In the genomic region with DNA sequence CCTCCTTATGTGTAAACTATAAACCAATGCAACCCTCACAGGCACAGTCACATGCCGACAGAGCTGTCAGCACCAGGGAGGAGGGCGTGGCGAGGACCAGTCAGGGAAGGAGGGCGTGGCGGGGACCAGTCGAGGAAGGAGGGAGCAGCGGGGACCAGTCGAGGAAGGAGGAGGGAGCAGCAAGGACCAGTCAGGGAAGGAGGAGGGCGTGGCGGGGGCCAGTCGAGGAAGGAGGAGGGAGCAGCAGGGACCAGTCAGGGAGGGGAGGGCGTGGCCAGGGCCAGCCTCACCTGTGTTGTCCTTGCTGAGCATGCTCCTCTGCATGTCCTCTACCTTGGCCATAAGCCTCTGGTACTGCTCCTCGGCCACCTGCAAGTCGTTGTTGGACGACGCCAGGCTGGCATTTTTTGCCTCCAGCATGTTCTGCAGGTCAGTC, we compare ENCODE assay signal across 18 cellular contexts. TPM values are rescaled to one million over a fixed set of nuclear protein-coding genes. Genes with fewer than 3 reads are reported as not detected.
A peak's percentile ranks its signal among the peaks of the same experiment; 100 is the strongest.
DNase-seq lines count a peak whose midpoint lies in the region; ATAC-seq, FAIRE-seq and TF ChIP-seq lines count a peak whose summit lies in the region.
"Had no signal": no experiment of that assay in that cellular context is flagged by ENCODE, and none has a peak within 500 bp of the region (broad histone marks: within the 10 kb centered on the region; RNA-seq: fewer than 3 reads in every experiment).

No MANE protein-coding gene starts in this region.

- no peak for TF ChIP-seq POLR2A in gastroesophageal sphincter (IDR thresholded peaks at IDR 0.05)

- H3K4me3 ChIP-seq in pancreas (no peak overlapping the region), gastroesophageal sphincter (no peak overlapping the region)
- H3K4me3 ChIP-seq: lung, upper lobe of left lung had no signal

- peaks cover 50% of the 10 kb centered on the region for H3K36me3 Mint-ChIP-seq in mesothelial cell of epicardium
- H3K36me3 Mint-ChIP-seq: natural killer cell treated with Interleukin-12 subunit alpha and Interleukin-12 subunit beta and Interleukin-15 and Interleukin-18, amount 100 ng/mL, for 72 hours had no signal

- H3K36me3 ChIP-seq in pancreas = peaks cover 0 to 79% (median 21%) of the 10 kb centered on the region in 3 donors
- H3K36me3 ChIP-seq in gastroesophageal sphincter = peaks cover 0 to 97% of the 10 kb centered on the region in 2 donors

- H3K27ac Mint-ChIP-seq in mesothelial cell of epicardium = no peak overlapping the region
- H3K27ac Mint-ChIP-seq: activated T-helper 1 cell treated with anti-CD3 and anti-CD28 coated beads, Interleukin-12 subunit alpha, Interleukin-12 subunit beta, Interleukin-2, Interleukin-4 antibody, amounts not matched to agents 30 ng/mL and 10 ng/mL and 1 ng/mL, durations not matched to agents 14 hours and 24 hours and 36 hours; natural killer cell treated with Interleukin-12 subunit alpha and Interleukin-12 subunit beta and Interleukin-15 and Interleukin-18, amount 100 ng/mL, for 72 hours had no signal

- peak; percentile 70 for ATAC-seq in foreskin keratinocyte
- ATAC-seq in pancreas = peak in 3 of 4 donors; percentile 35 to 60 (median 49)
- no peak for ATAC-seq in gastroesophageal sphincter

- H3K4me3 Mint-ChIP-seq in mesothelial cell of epicardium = no peak overlapping the region
- H3K4me3 Mint-ChIP-seq: activated T-helper 1 cell treated with anti-CD3 and anti-CD28 coated beads, Interleukin-12 subunit alpha, Interleukin-12 subunit beta, Interleukin-2, Interleukin-4 antibody, amounts not matched to agents 30 ng/mL and 10 ng/mL and 1 ng/mL, durations not matched to agents 14 hours and 24 hours and 36 hours; natural killer cell treated with Interleukin-12 subunit alpha and Interleukin-12 subunit beta and Interleukin-15 and Interleukin-18, amount 100 ng/mL, for 72 hours had no signal

- no peak for TF ChIP-seq CTCF in RWPE1 (conservative IDR thresholded peaks at IDR 0.05; ENCODE audit: low read depth)
- TF ChIP-seq CTCF in foreskin keratinocyte (conservative IDR thresholded peaks at IDR 0.05) = no peak
- no peak for TF ChIP-seq CTCF in pancreas (IDR thresholded peaks at IDR 0.05)
- TF ChIP-seq CTCF in gastroesophageal sphincter (IDR thresholded peaks at IDR 0.05) = no peak
- TF ChIP-seq CTCF in mesothelial cell of epicardium (IDR thresholded peaks at IDR 0.05; ENCODE audit: unreplicated experiment) = no peak

- 77 to 91% methylated on average over 12 to 16 of the region's 16 CpGs for WGBS in pancreas, 2 donors
- 71 to 86% methylated on average over 7 to 10 of the region's 16 CpGs for WGBS in gastroesophageal sphincter (ENCODE audit: low coverage in 1 of 2), 2 donors

- TF ChIP-seq EP300 in gastroesophageal sphincter (IDR thresholded peaks at IDR 0.05) = no peak

- H3K27me3 ChIP-seq in foreskin keratinocyte = no peaks in the 10 kb centered on the region
- H3K27me3 ChIP-seq in pancreas = no peaks in the 10 kb centered on the region
- H3K27me3 ChIP-seq in gastroesophageal sphincter = no peaks in the 10 kb centered on the region
- H3K27me3 ChIP-seq: upper lobe of left lung had no signal

- CTCF ChIA-PET in RWPE1 (lab: Yijun Ruan, JAX) = no interaction called here

- peak; percentile 13 for DNase-seq in DMS53 (lab: John Stamatoyannopoulos, UW)
- DNase-seq in DMS53 treated with DMSO at 0.1 percent for 48 hours (lab: John Stamatoyannopoulos, UW; ENCODE audit: unreplicated experiment) = no peak
- DNase-seq in RWPE1 (ENCODE audit: low spot score) = peak; percentile 55
- peak; percentile 13 to 39 for DNase-seq in foreskin keratinocyte
- DNase-seq in pancreas = peak in 1 of 6 donors; percentile 57
- DNase-seq in mesothelial cell of epicardium (ENCODE audit: low spot score in 2 of 2, unreplicated experiment in 2 of 2) = no peak
- no peak for DNase-seq in MV-4-11 (lab: John Stamatoyannopoulos, UW)
- DNase-seq: 8988T; effector CD4-positive, alpha-beta T cell; NCI-H1105; stimulated activated CD4-positive, alpha-beta T cell treated with anti-CD3 and anti-CD28 coated beads, Interleukin-15, amount 100 ng/mL, for 24 hours; stimulated activated naive CD4-positive, alpha-beta T cell had no signal

- no peaks in the 10 kb centered on the region for H3K4me1 ChIP-seq in foreskin keratinocyte
- no peaks in the 10 kb centered on the region for H3K4me1 ChIP-seq in pancreas
- H3K4me1 ChIP-seq in gastroesophageal sphincter = no peaks in the 10 kb centered on the region
- H3K4me1 ChIP-seq: upper lobe of left lung had no signal

- H3K9me3 ChIP-seq in pancreas (no peaks in the 10 kb centered on the region), gastroesophageal sphincter (no peaks in the 10 kb centered on the region)
- H3K9me3 ChIP-seq: upper lobe of left lung had no signal

- POLR2A ChIA-PET in RWPE1 (lab: Yijun Ruan, JAX; ENCODE audit: low non-redundant PET) = no interaction called here

- intact Hi-C loops in pancreas (cut with DNase I) = no loop called here

- H3K4me1 Mint-ChIP-seq in mesothelial cell of epicardium = peaks cover 11% of the 10 kb centered on the region

- no peaks in the 10 kb centered on the region for H3K9me3 Mint-ChIP-seq in mesothelial cell of epicardium
- H3K9me3 Mint-ChIP-seq: activated T-helper 1 cell treated with anti-CD3 and anti-CD28 coated beads, Interleukin-12 subunit alpha, Interleukin-12 subunit beta, Interleukin-2, Interleukin-4 antibody, amounts not matched to agents 30 ng/mL and 10 ng/mL and 1 ng/mL, durations not matched to agents 14 hours and 24 hours and 36 hours; natural killer cell treated with Interleukin-12 subunit alpha and Interleukin-12 subunit beta and Interleukin-15 and Interleukin-18, amount 100 ng/mL, for 72 hours had no signal

- no peak overlapping the region for H3K27ac ChIP-seq in RWPE1
- H3K27ac ChIP-seq in foreskin keratinocyte = no peak overlapping the region
- no peak overlapping the region for H3K27ac ChIP-seq in pancreas
- no peak overlapping the region for H3K27ac ChIP-seq in gastroesophageal sphincter
- H3K27ac ChIP-seq: HL-60, upper lobe of left lung had no signal

- FAIRE-seq in pancreas (lab: Jason Lieb, UNC) = no peak

- H3K27me3 Mint-ChIP-seq in mesothelial cell of epicardium (ENCODE audit: low read depth) = no peaks in the 10 kb centered on the region
- H3K27me3 Mint-ChIP-seq: natural killer cell treated with Interleukin-12 subunit alpha and Interleukin-12 subunit beta and Interleukin-15 and Interleukin-18, amount 100 ng/mL, for 72 hours had no signal

RNA-seq across cellular contexts. Expression of gene GOLGA3, which starts 24.2 kb away (rescaled TPM):
- total RNA-seq in foreskin keratinocyte (50.2 and 58.3 TPM in 2 replicates), pancreas (10 to 100 TPM; 25.0 to 44.5 (median 33.4) TPM), gastroesophageal sphincter (100 to 1,000 TPM in 1 of 4 donors, 10 to 100 TPM in 3; 54.8 to 126 (median 74.1) TPM), mesothelial cell of epicardium (62.0 to 63.8 TPM (median 62.2 TPM) in 3 replicates)
- polyA plus RNA-seq in foreskin keratinocyte (8.2 and 9.1 TPM in 2 replicates), pancreas (10 to 100 TPM; 12.6 to 26.8 TPM)

RNA-seq across cellular contexts. Expression of gene ANKLE2, which starts 42.8 kb away (rescaled TPM):
- 80.2 and 90.6 TPM in 2 replicates for total RNA-seq in foreskin keratinocyte
- 35.2 and 37.3 TPM in 2 replicates for polyA plus RNA-seq in foreskin keratinocyte
- 10 to 100 TPM; 20.0 to 31.2 (median 22.8) TPM for total RNA-seq in pancreas
- polyA plus RNA-seq in pancreas = 10 to 100 TPM; 22.8 to 39.6 TPM
- total RNA-seq in gastroesophageal sphincter = 10 to 100 TPM; 33.1 to 61.5 (median 49.9) TPM
- 89.8 to 98.9 TPM (median 93.8 TPM) in 3 replicates for total RNA-seq in mesothelial cell of epicardium

Comparison
In these comparisons a context has a peak if more than half of its experiments do, and no peak if none do; other contexts are left out.
1. DNase-seq: peak in DMS53 (single experiment), RWPE1 (single experiment) and foreskin keratinocyte (2 of 2); none in DMS53 treated with DMSO at 0.1 percent for 48 hours (single experiment), mesothelial cell of epicardium (0 of 2) and MV-4-11 (single experiment).